Comparison of ENCODE assay signal across 8 cellular contexts in the genomic region with DNA sequence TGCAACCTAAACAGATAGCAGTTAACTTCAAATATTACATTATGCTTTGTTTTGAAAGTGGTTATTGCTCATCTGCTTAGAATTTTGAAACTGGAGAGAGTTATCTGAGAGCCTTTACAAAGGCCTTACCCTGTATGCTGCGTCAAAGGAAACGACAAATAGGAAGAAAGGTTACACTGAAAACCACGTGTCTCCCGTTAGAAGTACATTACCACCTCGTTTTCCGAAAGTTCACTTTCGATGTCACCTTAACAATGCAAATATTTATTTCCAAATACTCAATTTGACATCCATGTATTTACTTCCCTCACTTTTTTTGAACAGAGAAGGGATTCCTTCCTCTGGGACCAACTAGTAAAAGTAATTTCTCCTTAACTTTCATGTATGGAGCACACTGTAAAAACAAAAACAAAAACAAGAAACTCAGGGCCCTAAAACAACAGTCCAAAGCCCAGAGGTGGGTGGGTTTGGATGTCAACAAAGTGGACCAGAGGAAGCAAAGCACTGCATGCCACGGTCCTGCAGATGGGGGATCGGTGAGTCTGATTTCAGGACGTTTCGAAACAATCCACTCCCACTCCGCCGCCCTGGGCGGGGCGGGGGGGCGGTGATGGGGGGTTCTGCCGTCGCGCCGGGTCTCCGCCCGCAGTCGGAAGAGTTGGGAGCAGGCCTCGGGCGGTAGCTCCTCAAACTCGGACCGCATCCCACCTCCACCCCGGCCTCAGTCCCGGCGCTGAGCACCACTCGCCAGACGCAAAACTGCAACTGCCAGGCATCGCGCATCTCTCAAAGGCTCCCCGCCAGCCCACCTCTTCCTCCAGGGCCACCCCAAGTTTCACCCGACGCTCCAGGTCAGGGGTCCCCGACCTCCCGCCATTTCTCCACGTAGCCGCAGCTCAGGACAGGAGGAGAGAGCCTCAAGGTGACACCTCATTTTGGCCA. TPM values are rescaled to one million over a fixed set of nuclear protein-coding genes. Genes with fewer than 3 reads are reported as not detected.
DNase-seq lines count a peak whose midpoint lies in the region; ATAC-seq and TF ChIP-seq lines count a peak whose summit lies in the region.

No MANE protein-coding gene starts in this region.

- H3K4me1 ChIP-seq in HCT116 (ENCODE audit: control insufficient read depth in 1 of 2, insufficient read depth in 2 of 2, low read length in 2 of 2) (peaks cover 4 to 17% of the 10 kb centered on the region in 2 experiments; a peak in 3 of 4 replicates), left lung (peaks cover 6 to 54% of the 10 kb centered on the region in 2 donors)

- CTCF ChIA-PET in HCT116 (lab: Charles Lee): no interaction called here

- no peak overlapping the region for H2AFZ ChIP-seq in HCT116 (ENCODE audit: low read depth, low read length, poor library complexity, severe bottlenecking)

- intact Hi-C loops in HCT116 (cut with micrococcal nuclease): loop anchor here (10.0 kb wide), 1 partner anchor 344 kb away; no protein-coding TSS in a partner anchor
- intact Hi-C loops in dendritic cell treated with granulocyte-macrophage colony-stimulating factor and Interleukin-4, amounts not matched to agents 40 ng/mL and 50 ng/mL, for 4 days (cut with micrococcal nuclease): loop anchor here (5.0 to 10.0 kb wide), 2 partner anchors 126 to 521 kb away; no protein-coding TSS in a partner anchor
- intact Hi-C loops in left lung (cut with DNase I): no loop called here

- H3K27ac ChIP-seq in HCT116 (ENCODE audit: low read depth, low read length) (peak overlapping the region; percentile 93), left lung (peak overlapping the region; percentile 96 to 97)

- no TSS peak for BruUV-seq in HCT116 (replicated peaks; lab: Mats Ljungman, UMichigan)

- H3K36me3 Mint-ChIP-seq in dendritic cell treated with granulocyte-macrophage colony-stimulating factor and Interleukin-4, amounts not matched to agents 40 ng/mL and 50 ng/mL, for 4 days (ENCODE audit: low read depth): peaks cover 21% of the 10 kb centered on the region

- peak overlapping the region; percentile 94 for H3K27ac Mint-ChIP-seq in dendritic cell treated with granulocyte-macrophage colony-stimulating factor and Interleukin-4, amounts not matched to agents 40 ng/mL and 50 ng/mL, for 4 days

- H3K27me3 Mint-ChIP-seq in dendritic cell treated with granulocyte-macrophage colony-stimulating factor and Interleukin-4, amounts not matched to agents 40 ng/mL and 50 ng/mL, for 4 days: no peaks in the 10 kb centered on the region

- H3K36me3 ChIP-seq in HCT116 (ENCODE audit: control insufficient read depth in 1 of 2, insufficient read depth in 2 of 2, low read length in 2 of 2): peaks cover 3 to 17% of the 10 kb centered on the region in 2 experiments; a peak in 2 of 4 replicates
- no peaks in the 10 kb centered on the region for H3K36me3 ChIP-seq in left lung

- H3K4me1 Mint-ChIP-seq in dendritic cell treated with granulocyte-macrophage colony-stimulating factor and Interleukin-4, amounts not matched to agents 40 ng/mL and 50 ng/mL, for 4 days (ENCODE audit: low read depth): peaks cover 29% of the 10 kb centered on the region

- H3K4me3 Mint-ChIP-seq in dendritic cell treated with granulocyte-macrophage colony-stimulating factor and Interleukin-4, amounts not matched to agents 40 ng/mL and 50 ng/mL, for 4 days: peak overlapping the region; percentile 95

- ATAC-seq in HCT116 (peak; percentile 8), left lung (peak; percentile 44)

- H4K20me1 ChIP-seq in HCT116 (ENCODE audit: insufficient read depth): no peaks in the 10 kb centered on the region; the same call in 1 of the 2 replicates

- POLR2A ChIA-PET in HCT116 (lab: Charles Lee): no interaction called here

- RAD21 ChIA-PET in HCT116 (lab: Charles Lee; ENCODE audit: low non-redundant PET in 1 of 2, low total read pairs in 2 of 2, uncharacterized antibody in 2 of 2, unreplicated experiment in 2 of 2): no interaction called here

- H3K9ac ChIP-seq in HCT116 (ENCODE audit: low read length): peak overlapping the region; percentile 95

- TF ChIP-seq CTCF in GM12864 (IDR thresholded peaks at IDR 0.05; ENCODE audit: low read depth, low read length, missing control alignments) (no peak), HCT116 (IDR thresholded peaks at IDR 0.05 in 2 of 3, conservative IDR thresholded peaks at IDR 0.05 in 1 of 3; ENCODE audit: borderline replicate concordance in 1 of 3, insufficient read depth in 1 of 3, low read depth in 2 of 3, low read length in 2 of 3) (no peak), left lung (IDR thresholded peaks at IDR 0.05) (no peak)

- no peak for TF ChIP-seq POLR2A in HCT116 (IDR thresholded peaks at IDR 0.05; ENCODE audit: borderline replicate concordance, extremely low read depth, insufficient read depth, insufficient read length)

- H3K4me2 ChIP-seq in HCT116 (ENCODE audit: low read length): peak overlapping the region; percentile 86

- no peak for TF ChIP-seq RAD21 in HCT116 (IDR thresholded peaks at IDR 0.05; ENCODE audit: low read depth)

- peak overlapping the region; percentile 98 for H3K4me3 ChIP-seq in GM12864 (ENCODE audit: low read depth, low read length)
- H3K4me3 ChIP-seq in HCT116 (replicated peaks in 1 of 2; ENCODE audit: low read depth in 1 of 2, low read length in 2 of 2): peak overlapping the region; percentile 92
- peak overlapping the region; percentile 75 to 94 for H3K4me3 ChIP-seq in left lung

- H3K9me3 ChIP-seq in HCT116 (ENCODE audit: control insufficient read depth in 1 of 2, insufficient read depth in 1 of 2, low read depth in 1 of 2, low read length in 2 of 2) (no peaks in the 10 kb centered on the region), left lung (no peaks in the 10 kb centered on the region)

- H3K27me3 ChIP-seq in HCT116 (ENCODE audit: insufficient read depth, low read length) (no peaks in the 10 kb centered on the region), left lung (no peaks in the 10 kb centered on the region)

- H3K9me3 Mint-ChIP-seq in dendritic cell treated with granulocyte-macrophage colony-stimulating factor and Interleukin-4, amounts not matched to agents 40 ng/mL and 50 ng/mL, for 4 days: no peaks in the 10 kb centered on the region

- DNase-seq in GM12864 (ENCODE audit: low read depth) (no peak), HCT116 (ENCODE audit: low read depth, low spot score) (no peak), NCI-H1694 (lab: John Stamatoyannopoulos, UW) (peak; percentile 26), left lung (peak; percentile 61 to 88), SHP77 treated with DMSO at 0.1 percent for 48 hours (lab: John Stamatoyannopoulos, UW) (no peak)
- DNase-seq in activated CD4-positive, alpha-beta T cell treated with anti-CD3 and anti-CD28 coated beads for 4 hours: peak; percentile 59 to 64
- peak in 2 of 3 experiments; percentile 40 to 53 for DNase-seq in stimulated activated CD4-positive, alpha-beta T cell treated with anti-CD3 and anti-CD28 coated beads, TNF-alpha, amount 100 ng/mL, for 4 hours (ENCODE audit: low read depth in 3 of 3)

- no peaks in the 10 kb centered on the region for H3K9me2 ChIP-seq in HCT116 (ENCODE audit: insufficient read depth)

- H3K79me2 ChIP-seq in HCT116 (ENCODE audit: insufficient read depth, low read length): peaks cover 58% of the 10 kb centered on the region

TF ChIP-seq in HCT116, 20 proteins besides CTCF, POLR2A, EP300 and RAD21 (continues in another document):
- no peak for TF ChIP-seq EGR1 (IDR thresholded peaks at IDR 0.05; ENCODE audit: low read depth)
- TF ChIP-seq, protein P1, sequence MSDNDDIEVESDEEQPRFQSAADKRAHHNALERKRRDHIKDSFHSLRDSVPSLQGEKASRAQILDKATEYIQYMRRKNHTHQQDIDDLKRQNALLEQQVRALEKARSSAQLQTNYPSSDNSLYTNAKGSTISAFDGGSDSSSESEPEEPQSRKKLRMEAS (IDR thresholded peaks at IDR 0.05): peak; percentile 70
- TF ChIP-seq, protein P2, sequence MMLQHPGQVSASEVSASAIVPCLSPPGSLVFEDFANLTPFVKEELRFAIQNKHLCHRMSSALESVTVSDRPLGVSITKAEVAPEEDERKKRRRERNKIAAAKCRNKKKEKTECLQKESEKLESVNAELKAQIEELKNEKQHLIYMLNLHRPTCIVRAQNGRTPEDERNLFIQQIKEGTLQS (IDR thresholded peaks at IDR 0.05): no peak
- TF ChIP-seq, protein P3, sequence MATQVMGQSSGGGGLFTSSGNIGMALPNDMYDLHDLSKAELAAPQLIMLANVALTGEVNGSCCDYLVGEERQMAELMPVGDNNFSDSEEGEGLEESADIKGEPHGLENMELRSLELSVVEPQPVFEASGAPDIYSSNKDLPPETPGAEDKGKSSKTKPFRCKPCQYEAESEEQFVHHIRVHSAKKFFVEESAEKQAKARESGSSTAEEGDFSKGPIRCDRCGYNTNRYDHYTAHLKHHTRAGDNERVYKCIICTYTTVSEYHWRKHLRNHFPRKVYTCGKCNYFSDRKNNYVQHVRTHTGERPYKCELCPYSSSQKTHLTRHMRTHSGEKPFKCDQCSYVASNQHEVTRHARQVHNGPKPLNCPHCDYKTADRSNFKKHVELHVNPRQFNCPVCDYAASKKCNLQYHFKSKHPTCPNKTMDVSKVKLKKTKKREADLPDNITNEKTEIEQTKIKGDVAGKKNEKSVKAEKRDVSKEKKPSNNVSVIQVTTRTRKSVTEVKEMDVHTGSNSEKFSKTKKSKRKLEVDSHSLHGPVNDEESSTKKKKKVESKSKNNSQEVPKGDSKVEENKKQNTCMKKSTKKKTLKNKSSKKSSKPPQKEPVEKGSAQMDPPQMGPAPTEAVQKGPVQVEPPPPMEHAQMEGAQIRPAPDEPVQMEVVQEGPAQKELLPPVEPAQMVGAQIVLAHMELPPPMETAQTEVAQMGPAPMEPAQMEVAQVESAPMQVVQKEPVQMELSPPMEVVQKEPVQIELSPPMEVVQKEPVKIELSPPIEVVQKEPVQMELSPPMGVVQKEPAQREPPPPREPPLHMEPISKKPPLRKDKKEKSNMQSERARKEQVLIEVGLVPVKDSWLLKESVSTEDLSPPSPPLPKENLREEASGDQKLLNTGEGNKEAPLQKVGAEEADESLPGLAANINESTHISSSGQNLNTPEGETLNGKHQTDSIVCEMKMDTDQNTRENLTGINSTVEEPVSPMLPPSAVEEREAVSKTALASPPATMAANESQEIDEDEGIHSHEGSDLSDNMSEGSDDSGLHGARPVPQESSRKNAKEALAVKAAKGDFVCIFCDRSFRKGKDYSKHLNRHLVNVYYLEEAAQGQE (IDR thresholded peaks at IDR 0.05; ENCODE audit: low read depth): no peak

RNA-seq across cellular contexts. Expression of a gene that starts 0.8 kb away (rescaled TPM):
- 46.2 TPM for total RNA-seq in HCT116 (2021; ENCODE audit: unreplicated experiment)
- polyA plus RNA-seq in HCT116 (2012): 13.7 and 17.9 TPM in 2 replicates
- 10 to 100 TPM; 37.2 to 46.3 TPM for total RNA-seq in left lung

RNA-seq across cellular contexts. Expression of a gene that starts 10.2 kb away (rescaled TPM):
- 0.34 TPM for total RNA-seq in HCT116 (2021; ENCODE audit: unreplicated experiment)
- polyA plus RNA-seq in HCT116 (2012): 0.07 and 0.11 TPM in 2 replicates
- total RNA-seq in left lung: under 1 TPM; 0.92 to 0.96 TPM

Comparison
In these comparisons a context has a peak if more than half of its experiments do, and no peak if none do; other contexts are left out.
1. DNase-seq: peak in NCI-H1694 (single experiment), activated CD4-positive, alpha-beta T cell treated with anti-CD3 and anti-CD28 coated beads for 4 hours (2 of 2), left lung (2 of 2) and stimulated activated CD4-positive, alpha-beta T cell treated with anti-CD3 and anti-CD28 coated beads, TNF-alpha, amount 100 ng/mL, for 4 hours (2 of 3); none in GM12864 (single experiment), HCT116 (single experiment) and SHP77 treated with DMSO at 0.1 percent for 48 hours (single experiment).
2. intact Hi-C loops: an anchor here in HCT116 (10.0 kb wide) and dendritic cell treated with granulocyte-macrophage colony-stimulating factor and Interleukin-4, amounts not matched to agents 40 ng/mL and 50 ng/mL, for 4 days (5.0 to 10.0 kb wide); none called in left lung.
3. Peak in every context shown above with its lines, with median percentiles within 50 percentile points of each other: H3K4me3 ChIP-seq.